In genomic region chr7:116173051-116174028, GRCh38 we compare ENCODE assay signal across 8 cellular contexts. TPM values are rescaled to one million over a fixed set of nuclear protein-coding genes. Genes with fewer than 3 reads are reported as not detected.
DNase-seq lines count a peak whose midpoint lies in the region; ATAC-seq and TF ChIP-seq lines count a peak whose summit lies in the region.

No MANE protein-coding gene starts in this region.

- POLR2A ChIA-PET in HEK293T (lab: Yijun Ruan, JAX) = interaction anchor here (1.0 kb wide), 1 partner anchor 38 kb away, joined by 3 read pairs; no protein-coding TSS in a partner anchor

- TF ChIP-seq CTCF in vagina (IDR thresholded peaks at IDR 0.05) = peak; percentile 45 to 57 (median 53)

- H3K27me3 ChIP-seq in vagina = no peaks in the 10 kb centered on the region

- no peak overlapping the region for H3K27ac ChIP-seq in vagina

- H3K36me3 ChIP-seq in vagina = no peaks in the 10 kb centered on the region

- peaks cover 15% of the 10 kb centered on the region for H3K27me3 Mint-ChIP-seq in activated CD8-positive, alpha-beta memory T cell treated with anti-CD3 and anti-CD28 coated beads, Interleukin-2, amount 10 ng/mL, durations not matched to agents 7 days and 5 days

- peaks cover 2% of the 10 kb centered on the region for H3K9me3 Mint-ChIP-seq in activated CD8-positive, alpha-beta memory T cell treated with anti-CD3 and anti-CD28 coated beads, Interleukin-2, amount 10 ng/mL, durations not matched to agents 7 days and 5 days (ENCODE audit: low read depth)

- peaks cover 4% of the 10 kb centered on the region for H3K36me3 Mint-ChIP-seq in activated CD8-positive, alpha-beta memory T cell treated with anti-CD3 and anti-CD28 coated beads, Interleukin-2, amount 10 ng/mL, durations not matched to agents 7 days and 5 days

- no peak for DNase-seq in activated CD8-positive, alpha-beta memory T cell treated with anti-CD3 and anti-CD28 coated beads, Interleukin-2, amount 10 ng/mL, durations not matched to agents 7 days and 5 days
- DNase-seq in activated CD8-positive, alpha-beta memory T cell treated with anti-CD3 and anti-CD28 coated beads for 24 hours = no peak
- DNase-seq in HEK293T (ENCODE audit: extremely low spot score) (peak; percentile 38), NCI-H526 (lab: John Stamatoyannopoulos, UW) (peak; percentile 61 to 75), brain pericyte (ENCODE audit: low read depth, low spot score) (peak; percentile 18), kidney tubule cell (ENCODE audit: low spot score) (peak; percentile 70), vagina (ENCODE audit: extremely low spot score in 2 of 2) (no peak)

- H3K27ac Mint-ChIP-seq in activated CD8-positive, alpha-beta memory T cell treated with anti-CD3 and anti-CD28 coated beads, Interleukin-2, amount 10 ng/mL, durations not matched to agents 7 days and 5 days = no peak overlapping the region

- CTCF ChIA-PET in activated CD8-positive, alpha-beta memory T cell treated with anti-CD3 and anti-CD28 coated beads, Interleukin-2, amount 10 ng/mL, durations not matched to agents 7 days and 5 days (lab: Charles Lee) = interaction anchor here (0.7 to 3.1 kb wide), 17 partner anchors 12 to 415 kb away, joined by 3 to 11 read pairs (median 4); partner anchors contain the start of gene CAV1
- CTCF ChIA-PET in HEK293T (lab: Yijun Ruan, JAX) = interaction anchor here (0.7 to 1.4 kb wide), 3 partner anchors 13 to 416 kb away, joined by 3 read pairs; no protein-coding TSS in a partner anchor

- intact Hi-C loops in vagina (cut with DNase I) = loop anchor here (5.0 to 10.0 kb wide), 2 partner anchors 419 to 641 kb away; no protein-coding TSS in a partner anchor

- H3K4me1 ChIP-seq in vagina = no peaks in the 10 kb centered on the region

- peaks cover 8% of the 10 kb centered on the region for H3K4me1 Mint-ChIP-seq in activated CD8-positive, alpha-beta memory T cell treated with anti-CD3 and anti-CD28 coated beads, Interleukin-2, amount 10 ng/mL, durations not matched to agents 7 days and 5 days

- no peaks in the 10 kb centered on the region for H3K9me3 ChIP-seq in vagina

- H3K4me3 Mint-ChIP-seq in activated CD8-positive, alpha-beta memory T cell treated with anti-CD3 and anti-CD28 coated beads, Interleukin-2, amount 10 ng/mL, durations not matched to agents 7 days and 5 days = no peak overlapping the region

- H3K4me3 ChIP-seq in vagina = no peak overlapping the region

- peak; percentile 45 for ATAC-seq in activated CD8-positive, alpha-beta memory T cell treated with anti-CD3 and anti-CD28 coated beads, Interleukin-2, amount 10 ng/mL, durations not matched to agents 7 days and 5 days
- ATAC-seq in HG03159 (IDR thresholded peaks at IDR 0.05; ENCODE audit: unreplicated experiment) = no peak

- TF ChIP-seq POLR2A in vagina (IDR thresholded peaks at IDR 0.05) = no peak

TF ChIP-seq in HEK293T, 16 proteins besides CTCF, POLR2A, EP300 and RAD21:
- TF ChIP-seq HDGF (IDR thresholded peaks at IDR 0.05; ENCODE audit: borderline replicate concordance) (no peak), SUZ12 (IDR thresholded peaks at IDR 0.05) (no peak), TARDBP (IDR thresholded peaks at IDR 0.05) (no peak), NFRKB (IDR thresholded peaks at IDR 0.05) (no peak), L3MBTL2 (conservative IDR thresholded peaks at IDR 0.05) (no peak), FOXM1 (IDR thresholded peaks at IDR 0.05; ENCODE audit: borderline replicate concordance) (no peak), FOXK2 (IDR thresholded peaks at IDR 0.05) (no peak), FOXA1 (IDR thresholded peaks at IDR 0.05) (no peak), ZNF384 (IDR thresholded peaks at IDR 0.05) (no peak), CTBP1 (IDR thresholded peaks at IDR 0.05; ENCODE audit: borderline replicate concordance) (no peak)

RNA-seq across cellular contexts. Expression of gene TES, which starts 37.0 kb away (rescaled TPM):
- total RNA-seq in activated CD8-positive, alpha-beta memory T cell treated with anti-CD3 and anti-CD28 coated beads, Interleukin-2, amount 10 ng/mL, durations not matched to agents 7 days and 5 days = 10 to 100 TPM; 98.5 TPM
- 87.7 TPM for total RNA-seq in vagina

Comparison
In these comparisons a context has a peak if more than half of its experiments do, and no peak if none do; other contexts are left out.
1. DNase-seq: peak in HEK293T (single experiment), NCI-H526 (2 of 2), brain pericyte (single experiment) and kidney tubule cell (single experiment); none in activated CD8-positive, alpha-beta memory T cell treated with anti-CD3 and anti-CD28 coated beads, Interleukin-2, amount 10 ng/mL, durations not matched to agents 7 days and 5 days (single experiment), activated CD8-positive, alpha-beta memory T cell treated with anti-CD3 and anti-CD28 coated beads for 24 hours (single experiment) and vagina (0 of 2).